Comparison of ENCODE assay signal across 8 cellular contexts in genomic region chrX:48890934-48891401, GRCh38. TPM values are rescaled to one million over a fixed set of nuclear protein-coding genes. Genes with fewer than 3 reads are reported as not detected.
A peak's percentile ranks its signal among the peaks of the same experiment; 100 is the strongest.
DNase-seq lines count a peak whose midpoint lies in the region; ATAC-seq and TF ChIP-seq lines count a peak whose summit lies in the region.

No MANE protein-coding gene starts in this region.

- peak in 2 of 3 donors; percentile 24 to 26 for DNase-seq in CD4-positive, CD25-positive, alpha-beta regulatory T cell
- DNase-seq in activated naive CD8-positive, alpha-beta T cell treated with anti-CD3 and anti-CD28 coated beads, Interleukin-2, amount 10 ng/mL, durations not matched to agents 7 days and 5 days, result no peak
- no peak for DNase-seq in stimulated activated effector memory CD8-positive, alpha-beta T cell treated with anti-CD3 and anti-CD28 coated beads, Interleukin-12 subunit alpha, Interleukin-12 subunit beta, amount 100 ng/mL, for 72 hours (ENCODE audit: low spot score in 2 of 2)
- DNase-seq in GM13977 (ENCODE audit: low spot score), result no peak
- no peak for DNase-seq in stimulated activated CD4-positive, alpha-beta T cell treated with anti-CD3 and anti-CD28 coated beads, Interleukin-1b, Interleukin-23, amount 100 ng/mL, for 48 hours

- POLR2A ChIA-PET in activated naive CD8-positive, alpha-beta T cell treated with anti-CD3 and anti-CD28 coated beads, Interleukin-2, amount 10 ng/mL, durations not matched to agents 7 days and 5 days (lab: Charles Lee), result interaction anchor here (0.9 to 1.9 kb wide), 5 partner anchors 21 to 351 kb away, joined by 3 to 9 read pairs (median 3); partner anchors contain the start of gene SLC35A2

- ATAC-seq in CD4-positive, CD25-positive, alpha-beta regulatory T cell (ENCODE audit: low read depth in 2 of 2), result peak; percentile 11 to 36
- ATAC-seq in GM19351 (IDR thresholded peaks at IDR 0.05; ENCODE audit: unreplicated experiment), result peak; percentile 38
- ATAC-seq in HG03432 (IDR thresholded peaks at IDR 0.05; ENCODE audit: unreplicated experiment), result peak; percentile 55
- ATAC-seq in activated naive CD8-positive, alpha-beta T cell treated with anti-CD3 and anti-CD28 coated beads, Interleukin-2, amount 10 ng/mL, durations not matched to agents 7 days and 5 days (ENCODE audit: low read depth), result peak; percentile 14
- ATAC-seq in stimulated activated effector memory CD8-positive, alpha-beta T cell treated with anti-CD3 and anti-CD28 coated beads, Interleukin-12 subunit alpha, Interleukin-12 subunit beta, amount 100 ng/mL, for 72 hours, result peak; percentile 65

- H3K4me3 ChIP-seq in CD4-positive, CD25-positive, alpha-beta regulatory T cell (ENCODE audit: low read depth, low read length), result peak overlapping the region; percentile 76
- H3K4me3 ChIP-seq in iPS-18c (ENCODE audit: insufficient read depth, low read depth, low read length), result peak overlapping the region; percentile 52; the same call in 1 of the 2 replicates

- H3K27ac Mint-ChIP-seq in CD4-positive, CD25-positive, alpha-beta regulatory T cell, result peak overlapping the region in 2 of 3 donors; percentile 59 to 93
- peak overlapping the region; percentile 86 for H3K27ac Mint-ChIP-seq in activated naive CD8-positive, alpha-beta T cell treated with anti-CD3 and anti-CD28 coated beads, Interleukin-2, amount 10 ng/mL, durations not matched to agents 7 days and 5 days
- peak overlapping the region; percentile 88 for H3K27ac Mint-ChIP-seq in stimulated activated effector memory CD8-positive, alpha-beta T cell treated with anti-CD3 and anti-CD28 coated beads, Interleukin-12 subunit alpha, Interleukin-12 subunit beta, amount 100 ng/mL, for 72 hours

- no peaks in the 10 kb centered on the region for H3K27me3 ChIP-seq in CD4-positive, CD25-positive, alpha-beta regulatory T cell (ENCODE audit: control insufficient read depth, insufficient read depth, low read length)

- peaks cover 0 to 2% (median 0%) of the 10 kb centered on the region in 7 donors for H3K9me3 Mint-ChIP-seq in CD4-positive, CD25-positive, alpha-beta regulatory T cell
- H3K9me3 Mint-ChIP-seq in activated naive CD8-positive, alpha-beta T cell treated with anti-CD3 and anti-CD28 coated beads, Interleukin-2, amount 10 ng/mL, durations not matched to agents 7 days and 5 days, result no peaks in the 10 kb centered on the region
- H3K9me3 Mint-ChIP-seq in stimulated activated effector memory CD8-positive, alpha-beta T cell treated with anti-CD3 and anti-CD28 coated beads, Interleukin-12 subunit alpha, Interleukin-12 subunit beta, amount 100 ng/mL, for 72 hours, result no peaks in the 10 kb centered on the region

- peak overlapping the region; percentile 65 for H3K27ac ChIP-seq in CD4-positive, CD25-positive, alpha-beta regulatory T cell (ENCODE audit: insufficient read depth, low read length, poor library complexity, severe bottlenecking)

- in situ Hi-C loops in GM13977 (cut with MboI; ENCODE audit: low pct_unique_long_range_greater_than_20kb, low sequenced_read_pairs, unreplicated experiment), result no loop called here

- no peaks in the 10 kb centered on the region for H3K36me3 Mint-ChIP-seq in CD4-positive, CD25-positive, alpha-beta regulatory T cell
- H3K36me3 Mint-ChIP-seq in activated naive CD8-positive, alpha-beta T cell treated with anti-CD3 and anti-CD28 coated beads, Interleukin-2, amount 10 ng/mL, durations not matched to agents 7 days and 5 days, result peaks cover 4% of the 10 kb centered on the region
- peaks cover 27% of the 10 kb centered on the region for H3K36me3 Mint-ChIP-seq in stimulated activated effector memory CD8-positive, alpha-beta T cell treated with anti-CD3 and anti-CD28 coated beads, Interleukin-12 subunit alpha, Interleukin-12 subunit beta, amount 100 ng/mL, for 72 hours

- peaks cover 6% of the 10 kb centered on the region for H3K4me1 ChIP-seq in CD4-positive, CD25-positive, alpha-beta regulatory T cell (ENCODE audit: control insufficient read depth, insufficient read depth, low read length, poor library complexity, severe bottlenecking)

- H3K36me3 ChIP-seq in CD4-positive, CD25-positive, alpha-beta regulatory T cell (ENCODE audit: control insufficient read depth, insufficient read depth, low read length), result peaks cover 3% of the 10 kb centered on the region

- H3K9me3 ChIP-seq in CD4-positive, CD25-positive, alpha-beta regulatory T cell (ENCODE audit: control insufficient read depth in 2 of 2, low read length in 2 of 2), result no peaks in the 10 kb centered on the region
- H3K9me3 ChIP-seq in iPS-18c (ENCODE audit: control insufficient read depth, insufficient read depth, low read length), result peaks cover 5% of the 10 kb centered on the region

- TF ChIP-seq CTCF in GM13977 (IDR thresholded peaks at IDR 0.05; ENCODE audit: extremely low read depth, insufficient read depth, missing control alignments), result no peak

- no peaks in the 10 kb centered on the region for H3K27me3 Mint-ChIP-seq in CD4-positive, CD25-positive, alpha-beta regulatory T cell
- H3K27me3 Mint-ChIP-seq in activated naive CD8-positive, alpha-beta T cell treated with anti-CD3 and anti-CD28 coated beads, Interleukin-2, amount 10 ng/mL, durations not matched to agents 7 days and 5 days, result peaks cover 4% of the 10 kb centered on the region

- H3K4me3 Mint-ChIP-seq in CD4-positive, CD25-positive, alpha-beta regulatory T cell, result peak overlapping the region; percentile 85 to 99 (median 92)
- peak overlapping the region; percentile 95 for H3K4me3 Mint-ChIP-seq in activated naive CD8-positive, alpha-beta T cell treated with anti-CD3 and anti-CD28 coated beads, Interleukin-2, amount 10 ng/mL, durations not matched to agents 7 days and 5 days
- peak overlapping the region; percentile 81 for H3K4me3 Mint-ChIP-seq in stimulated activated effector memory CD8-positive, alpha-beta T cell treated with anti-CD3 and anti-CD28 coated beads, Interleukin-12 subunit alpha, Interleukin-12 subunit beta, amount 100 ng/mL, for 72 hours

- H3K4me1 Mint-ChIP-seq in CD4-positive, CD25-positive, alpha-beta regulatory T cell, result peaks cover 6 to 28% (median 8%) of the 10 kb centered on the region in 4 donors
- H3K4me1 Mint-ChIP-seq in activated naive CD8-positive, alpha-beta T cell treated with anti-CD3 and anti-CD28 coated beads, Interleukin-2, amount 10 ng/mL, durations not matched to agents 7 days and 5 days, result peaks cover 13% of the 10 kb centered on the region
- H3K4me1 Mint-ChIP-seq in stimulated activated effector memory CD8-positive, alpha-beta T cell treated with anti-CD3 and anti-CD28 coated beads, Interleukin-12 subunit alpha, Interleukin-12 subunit beta, amount 100 ng/mL, for 72 hours, result peaks cover 17% of the 10 kb centered on the region

RNA-seq across cellular contexts. Expression of gene TIMM17B, which starts 6.6 kb away (rescaled TPM):
- 31.4 TPM for total RNA-seq in CD4-positive, CD25-positive, alpha-beta regulatory T cell
- 10 to 100 TPM; 47.6 to 65.1 (median 55.2) TPM for polyA plus RNA-seq in CD4-positive, CD25-positive, alpha-beta regulatory T cell
- total RNA-seq in activated naive CD8-positive, alpha-beta T cell treated with anti-CD3 and anti-CD28 coated beads, Interleukin-2, amount 10 ng/mL, durations not matched to agents 7 days and 5 days, result 10 to 100 TPM; 39.2 to 44.5 TPM

RNA-seq across cellular contexts. Expression of gene PQBP1, which starts 6.8 kb away (rescaled TPM):
- total RNA-seq in CD4-positive, CD25-positive, alpha-beta regulatory T cell, result 70.0 TPM
- 10 to 100 TPM; 83.7 to 98.9 (median 95.8) TPM for polyA plus RNA-seq in CD4-positive, CD25-positive, alpha-beta regulatory T cell
- total RNA-seq in activated naive CD8-positive, alpha-beta T cell treated with anti-CD3 and anti-CD28 coated beads, Interleukin-2, amount 10 ng/mL, durations not matched to agents 7 days and 5 days, result 10 to 100 TPM; 58.2 to 61.0 TPM

RNA-seq across cellular contexts. Expression of gene SLC35A2, which starts 20.5 kb away (rescaled TPM):
- 50.0 TPM for total RNA-seq in CD4-positive, CD25-positive, alpha-beta regulatory T cell
- 10 to 100 TPM in 2 of 4 donors, 1 to 10 TPM in 2; 7.4 to 13.8 (median 9.0) TPM for polyA plus RNA-seq in CD4-positive, CD25-positive, alpha-beta regulatory T cell
- total RNA-seq in activated naive CD8-positive, alpha-beta T cell treated with anti-CD3 and anti-CD28 coated beads, Interleukin-2, amount 10 ng/mL, durations not matched to agents 7 days and 5 days, result 10 to 100 TPM; 12.7 to 14.1 TPM

RNA-seq across cellular contexts. Expression of gene PIM2, which starts 27.9 kb away (rescaled TPM):
- 391 TPM for total RNA-seq in CD4-positive, CD25-positive, alpha-beta regulatory T cell
- 100 to 1,000 TPM; 475 to 549 (median 501) TPM for polyA plus RNA-seq in CD4-positive, CD25-positive, alpha-beta regulatory T cell
- 10 to 100 TPM; 63.1 to 63.2 TPM for total RNA-seq in activated naive CD8-positive, alpha-beta T cell treated with anti-CD3 and anti-CD28 coated beads, Interleukin-2, amount 10 ng/mL, durations not matched to agents 7 days and 5 days

RNA-seq across cellular contexts. Expression of gene PCSK1N, which starts 55.6 kb away (rescaled TPM):
- total RNA-seq in CD4-positive, CD25-positive, alpha-beta regulatory T cell, result 2.6 TPM
- 1 to 10 TPM; 1.4 to 9.2 (median 4.4) TPM for polyA plus RNA-seq in CD4-positive, CD25-positive, alpha-beta regulatory T cell
- total RNA-seq in activated naive CD8-positive, alpha-beta T cell treated with anti-CD3 and anti-CD28 coated beads, Interleukin-2, amount 10 ng/mL, durations not matched to agents 7 days and 5 days, result 1 to 10 TPM in 1 of 2 experiments, under 1 TPM in 1; 0.68 to 1.2 TPM

Comparison
In these comparisons a context has a peak if more than half of its experiments do, and no peak if none do; other contexts are left out.
1. ATAC-seq: peak in every context shown above with its lines; median percentile 65 in stimulated activated effector memory CD8-positive, alpha-beta T cell treated with anti-CD3 and anti-CD28 coated beads, Interleukin-12 subunit alpha, Interleukin-12 subunit beta, amount 100 ng/mL, for 72 hours; 55 in HG03432; 38 in GM19351; 24 in CD4-positive, CD25-positive, alpha-beta regulatory T cell; 14 in activated naive CD8-positive, alpha-beta T cell treated with anti-CD3 and anti-CD28 coated beads, Interleukin-2, amount 10 ng/mL, durations not matched to agents 7 days and 5 days.
2. DNase-seq: peak in CD4-positive, CD25-positive, alpha-beta regulatory T cell (2 of 3); none in activated naive CD8-positive, alpha-beta T cell treated with anti-CD3 and anti-CD28 coated beads, Interleukin-2, amount 10 ng/mL, durations not matched to agents 7 days and 5 days (single experiment), stimulated activated effector memory CD8-positive, alpha-beta T cell treated with anti-CD3 and anti-CD28 coated beads, Interleukin-12 subunit alpha, Interleukin-12 subunit beta, amount 100 ng/mL, for 72 hours (0 of 2), GM13977 (single experiment) and stimulated activated CD4-positive, alpha-beta T cell treated with anti-CD3 and anti-CD28 coated beads, Interleukin-1b, Interleukin-23, amount 100 ng/mL, for 48 hours (single experiment).
3. Peak in every context shown above with its lines, with median percentiles within 50 percentile points of each other: H3K27ac Mint-ChIP-seq and H3K4me3 Mint-ChIP-seq.